In the genomic region with DNA sequence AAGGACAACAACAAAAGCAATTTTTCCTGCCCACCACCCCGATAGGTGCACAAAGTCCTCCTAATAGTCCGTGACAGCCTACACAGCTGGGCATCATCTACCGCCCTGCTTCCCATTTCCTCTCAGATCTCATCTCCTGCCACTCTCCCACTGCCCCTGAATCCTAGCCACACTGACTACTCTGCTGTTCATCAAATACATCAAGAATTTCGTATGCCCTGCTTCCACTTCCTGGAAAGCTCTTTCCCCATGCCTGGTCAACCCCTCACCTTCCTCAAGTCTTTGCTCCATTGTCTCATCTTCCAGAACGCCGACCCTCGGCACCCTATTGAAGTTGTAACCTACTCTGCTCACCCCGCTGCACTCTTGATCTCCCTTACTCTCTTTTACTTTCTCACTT, we compare ENCODE assay signal across 38 cellular contexts.
"Had no signal": no experiment of that assay in that cellular context is flagged by ENCODE, and none has a peak within 500 bp of the region (broad histone marks: within the 10 kb centered on the region; RNA-seq: fewer than 3 reads in every experiment).

No MANE protein-coding gene starts in this region.

- ATAC-seq: activated naive CD4-positive, alpha-beta T cell treated with anti-CD3 and anti-CD28 coated beads, Interleukin-2, amount 50 U/mL, for 72 hours; activated naive CD8-positive, alpha-beta T cell treated with anti-CD3 and anti-CD28 coated beads, Interleukin-2, amount 50 U/mL, for 24 hours; activated T-cell treated with anti-CD3 and anti-CD28 coated beads, Interleukin-2, amount 50 U/mL, for 4 hours; activated T-cell treated with anti-CD3 and anti-CD28 coated beads, Interleukin-2, amount 50 U/mL, for 72 hours; activated T-helper 17 cell treated with anti-CD3 and anti-CD28 coated beads, Interleukin-2, amount 50 U/mL, for 72 hours; body of pancreas had no signal

- DNase-seq: activated effector memory CD4-positive, alpha-beta T cell treated with anti-CD3 and anti-CD28 coated beads, Interleukin-2, amount 50 U/mL, for 16 hours; activated effector memory CD4-positive, alpha-beta T cell treated with Interleukin-2 at 50 U/mL for 16 hours; activated gamma-delta T cell; activated gamma-delta T cell treated with Interleukin-2 at 50 U/mL for 16 hours; activated naive CD4-positive, alpha-beta T cell; activated naive CD4-positive, alpha-beta T cell treated with anti-CD3 and anti-CD28 coated beads for 36 hours; activated naive CD4-positive, alpha-beta T cell treated with anti-CD3 and anti-CD28 coated beads, Interleukin-2, amount 10 ng/mL, durations not matched to agents 7 days and 5 days; activated naive CD4-positive, alpha-beta T cell treated with anti-CD3 and anti-CD28 coated beads, Interleukin-2, amount 50 U/mL, for 16 hours; activated naive CD4-positive, alpha-beta T cell treated with Interleukin-2 at 50 U/mL for 16 hours; activated naive CD8-positive, alpha-beta T cell treated with anti-CD3 and anti-CD28 coated beads for 36 hours; activated naive CD8-positive, alpha-beta T cell treated with anti-CD3 and anti-CD28 coated beads, Interleukin-2, amount 10 ng/mL, durations not matched to agents 7 days and 5 days; activated naive CD8-positive, alpha-beta T cell treated with anti-CD3 and anti-CD28 coated beads, Interleukin-2, amount 50 U/mL, for 24 hours; activated T-cell treated with anti-CD3 and anti-CD28 coated beads, Interleukin-2, amount 50 U/mL, for 1 hour; activated T-cell treated with anti-CD3 and anti-CD28 coated beads, Interleukin-2, amount 50 U/mL, for 24 hours; activated T-cell treated with anti-CD3 and anti-CD28 coated beads, Interleukin-2, amount 50 U/mL, for 4 hours; activated T-cell treated with anti-CD3 and anti-CD28 coated beads, Interleukin-2, amount 50 U/mL, for 48 hours; activated T-cell treated with anti-CD3 and anti-CD28 coated beads, Interleukin-2, amount 50 U/mL, for 72 hours; adrenal gland; amniotic stem cell; amygdala; anterior cingulate cortex; aorta; body of pancreas; brain microvascular endothelial cell; caudate nucleus; central memory CD4-positive, alpha-beta T cell; cerebellar nuclear complex had no signal

- H3K27ac Mint-ChIP-seq: activated naive CD4-positive, alpha-beta T cell treated with anti-CD3 and anti-CD28 coated beads for 36 hours; activated naive CD4-positive, alpha-beta T cell treated with anti-CD3 and anti-CD28 coated beads, Interleukin-2, amount 10 ng/mL, durations not matched to agents 7 days and 5 days; activated naive CD4-positive, alpha-beta T cell treated with anti-CD3 and anti-CD28 coated beads, Interleukin-2, amount 50 U/mL, for 24 hours; activated naive CD4-positive, alpha-beta T cell treated with anti-CD3 and anti-CD28 coated beads, Interleukin-2, amount 50 U/mL, for 72 hours; activated naive CD8-positive, alpha-beta T cell; activated naive CD8-positive, alpha-beta T cell treated with anti-CD3 and anti-CD28 coated beads for 36 hours; activated naive CD8-positive, alpha-beta T cell treated with anti-CD3 and anti-CD28 coated beads, Interleukin-2, amount 10 ng/mL, durations not matched to agents 7 days and 5 days; activated naive CD8-positive, alpha-beta T cell treated with anti-CD3 and anti-CD28 coated beads, Interleukin-2, amount 50 U/mL, for 24 hours; activated T-cell treated with anti-CD3 and anti-CD28 coated beads, Interleukin-2, amount 50 U/mL, for 24 hours; activated T-cell treated with anti-CD3 and anti-CD28 coated beads, Interleukin-2, amount 50 U/mL, for 72 hours; activated T-helper 1 cell treated with anti-CD3 and anti-CD28 coated beads, Interleukin-12 subunit alpha, Interleukin-12 subunit beta, Interleukin-2, Interleukin-4 antibody, amounts not matched to agents 30 ng/mL and 10 ng/mL and 1 ng/mL, durations not matched to agents 14 hours and 24 hours and 36 hours; activated T-helper 17 cell treated with anti-CD3 and anti-CD28 coated beads, Interleukin-2, amount 50 U/mL, for 72 hours; activated T-helper 2 cell treated with anti-CD3 and anti-CD28 coated beads, Interferon-gamma antibody, Interleukin-2, Interleukin-4, amounts not matched to agents 10 μg/mL and 5 μg/mL and 100 μg/mL, durations not matched to agents 14 hours and 24 hours and 36 hours; brain had no signal

- H3K36me3 Mint-ChIP-seq: activated naive CD4-positive, alpha-beta T cell treated with anti-CD3 and anti-CD28 coated beads, Interleukin-2, amount 10 ng/mL, durations not matched to agents 7 days and 5 days; activated naive CD4-positive, alpha-beta T cell treated with anti-CD3 and anti-CD28 coated beads, Interleukin-2, amount 50 U/mL, for 24 hours; activated naive CD8-positive, alpha-beta T cell; activated naive CD8-positive, alpha-beta T cell treated with anti-CD3 and anti-CD28 coated beads for 36 hours; activated naive CD8-positive, alpha-beta T cell treated with anti-CD3 and anti-CD28 coated beads, Interleukin-2, amount 10 ng/mL, durations not matched to agents 7 days and 5 days; brain had no signal

- H3K36me3 ChIP-seq: adrenal gland, ascending aorta, brain microvascular endothelial cell, breast epithelium, cardiac muscle cell had no signal

- H3K27me3 Mint-ChIP-seq: activated naive CD4-positive, alpha-beta T cell treated with anti-CD3 and anti-CD28 coated beads, Interleukin-2, amount 10 ng/mL, durations not matched to agents 7 days and 5 days; activated naive CD8-positive, alpha-beta T cell treated with anti-CD3 and anti-CD28 coated beads, Interleukin-2, amount 10 ng/mL, durations not matched to agents 7 days and 5 days had no signal

- H3K27me3 ChIP-seq: ascending aorta, body of pancreas, brain microvascular endothelial cell had no signal

- H3K27ac ChIP-seq: adrenal gland, ascending aorta, body of pancreas, brain microvascular endothelial cell, breast epithelium, cardiac muscle cell had no signal

- H3K9me3 Mint-ChIP-seq: activated naive CD4-positive, alpha-beta T cell treated with anti-CD3 and anti-CD28 coated beads, Interleukin-2, amount 10 ng/mL, durations not matched to agents 7 days and 5 days; activated naive CD4-positive, alpha-beta T cell treated with anti-CD3 and anti-CD28 coated beads, Interleukin-2, amount 50 U/mL, for 24 hours; activated naive CD8-positive, alpha-beta T cell treated with anti-CD3 and anti-CD28 coated beads for 36 hours; activated naive CD8-positive, alpha-beta T cell treated with anti-CD3 and anti-CD28 coated beads, Interleukin-2, amount 10 ng/mL, durations not matched to agents 7 days and 5 days; activated naive CD8-positive, alpha-beta T cell treated with anti-CD3 and anti-CD28 coated beads, Interleukin-2, amount 50 U/mL, for 24 hours; activated T-cell treated with anti-CD3 and anti-CD28 coated beads, Interleukin-2, amount 50 U/mL, for 24 hours; activated T-helper 1 cell treated with anti-CD3 and anti-CD28 coated beads, Interleukin-12 subunit alpha, Interleukin-12 subunit beta, Interleukin-2, Interleukin-4 antibody, amounts not matched to agents 30 ng/mL and 10 ng/mL and 1 ng/mL, durations not matched to agents 14 hours and 24 hours and 36 hours; activated T-helper 17 cell treated with anti-CD3 and anti-CD28 coated beads, Interleukin-2, amount 50 U/mL, for 72 hours; activated T-helper 2 cell treated with anti-CD3 and anti-CD28 coated beads, Interferon-gamma antibody, Interleukin-2, Interleukin-4, amounts not matched to agents 10 μg/mL and 5 μg/mL and 100 μg/mL, durations not matched to agents 14 hours and 24 hours and 36 hours had no signal

- H3K4me1 Mint-ChIP-seq: activated naive CD4-positive, alpha-beta T cell treated with anti-CD3 and anti-CD28 coated beads, Interleukin-2, amount 10 ng/mL, durations not matched to agents 7 days and 5 days; activated naive CD4-positive, alpha-beta T cell treated with anti-CD3 and anti-CD28 coated beads, Interleukin-2, amount 50 U/mL, for 24 hours; activated naive CD8-positive, alpha-beta T cell treated with anti-CD3 and anti-CD28 coated beads for 36 hours; activated naive CD8-positive, alpha-beta T cell treated with anti-CD3 and anti-CD28 coated beads, Interleukin-2, amount 10 ng/mL, durations not matched to agents 7 days and 5 days; activated naive CD8-positive, alpha-beta T cell treated with anti-CD3 and anti-CD28 coated beads, Interleukin-2, amount 50 U/mL, for 24 hours; activated T-helper 17 cell treated with anti-CD3 and anti-CD28 coated beads, Interleukin-2, amount 50 U/mL, for 72 hours; central memory CD8-positive, alpha-beta T cell had no signal

- H3K4me3 ChIP-seq: adrenal gland, ascending aorta, body of pancreas, breast epithelium, cardiac muscle cell had no signal

- H3K4me1 ChIP-seq: adrenal gland, ascending aorta, body of pancreas, breast epithelium had no signal

- H3K9me3 ChIP-seq: adrenal gland, ascending aorta, body of pancreas, breast epithelium had no signal

- H3K4me3 Mint-ChIP-seq: activated naive CD4-positive, alpha-beta T cell treated with anti-CD3 and anti-CD28 coated beads for 36 hours; activated naive CD4-positive, alpha-beta T cell treated with anti-CD3 and anti-CD28 coated beads, Interleukin-2, amount 10 ng/mL, durations not matched to agents 7 days and 5 days; activated naive CD4-positive, alpha-beta T cell treated with anti-CD3 and anti-CD28 coated beads, Interleukin-2, amount 50 U/mL, for 24 hours; activated naive CD8-positive, alpha-beta T cell; activated naive CD8-positive, alpha-beta T cell treated with anti-CD3 and anti-CD28 coated beads for 36 hours; activated naive CD8-positive, alpha-beta T cell treated with anti-CD3 and anti-CD28 coated beads, Interleukin-2, amount 10 ng/mL, durations not matched to agents 7 days and 5 days; activated naive CD8-positive, alpha-beta T cell treated with anti-CD3 and anti-CD28 coated beads, Interleukin-2, amount 50 U/mL, for 24 hours; activated T-cell treated with anti-CD3 and anti-CD28 coated beads, Interleukin-2, amount 50 U/mL, for 24 hours; activated T-cell treated with anti-CD3 and anti-CD28 coated beads, Interleukin-2, amount 50 U/mL, for 4 hours; activated T-cell treated with anti-CD3 and anti-CD28 coated beads, Interleukin-2, amount 50 U/mL, for 72 hours; activated T-helper 1 cell treated with anti-CD3 and anti-CD28 coated beads, Interleukin-12 subunit alpha, Interleukin-12 subunit beta, Interleukin-2, Interleukin-4 antibody, amounts not matched to agents 30 ng/mL and 10 ng/mL and 1 ng/mL, durations not matched to agents 14 hours and 24 hours and 36 hours; activated T-helper 17 cell treated with anti-CD3 and anti-CD28 coated beads, Interleukin-2, amount 50 U/mL, for 72 hours; brain; central memory CD8-positive, alpha-beta T cell had no signal
